In the genomic region with DNA sequence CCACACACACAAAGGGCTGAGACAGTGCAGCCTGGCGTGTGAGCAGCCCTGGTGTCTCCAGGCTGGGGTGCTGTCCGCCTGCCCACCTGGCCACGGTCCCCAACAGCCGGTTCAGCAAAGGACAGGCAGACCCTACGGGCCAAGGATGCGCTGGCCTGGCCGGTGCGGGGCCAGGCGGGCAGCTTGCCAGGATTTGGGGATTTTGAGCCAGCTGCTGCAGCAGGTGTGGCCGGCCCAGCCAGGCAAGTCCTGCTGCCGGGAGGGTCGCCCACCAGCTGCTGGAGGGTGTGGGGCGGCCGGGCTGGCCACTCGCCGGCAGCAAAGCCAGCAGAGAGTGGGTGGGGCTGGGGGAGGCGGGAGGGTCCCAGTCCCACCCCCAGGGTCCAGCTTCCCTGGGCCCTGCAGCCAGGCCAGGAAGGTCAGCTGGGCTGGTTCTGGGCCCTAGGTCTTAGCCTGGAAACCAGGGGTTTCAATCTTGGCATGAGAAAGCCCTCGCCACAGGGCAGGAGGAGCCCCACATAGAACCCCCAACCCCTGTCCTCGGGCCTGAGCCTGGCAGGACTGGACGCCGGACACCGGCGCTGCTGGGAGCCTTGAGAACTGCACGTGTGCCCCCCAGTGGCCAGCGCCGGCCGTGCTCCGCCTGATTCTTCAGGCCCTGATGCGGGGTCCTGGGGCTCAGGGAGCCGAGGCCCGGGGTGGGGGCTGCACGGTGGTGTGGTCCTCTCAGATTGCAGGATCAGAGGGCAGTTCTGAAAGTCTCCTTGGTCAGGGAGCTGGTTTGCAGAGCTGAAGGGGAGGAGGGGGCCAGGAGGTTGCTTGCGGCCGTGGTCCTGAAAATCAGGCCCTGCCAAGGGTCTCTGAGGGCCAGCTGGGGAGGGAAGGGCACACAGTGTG, we compare ENCODE assay signal across 10 cellular contexts.
DNase-seq lines count a peak whose midpoint lies in the region; ATAC-seq and TF ChIP-seq lines count a peak whose summit lies in the region.
"Had no signal": no experiment of that assay in that cellular context is flagged by ENCODE, and none has a peak within 500 bp of the region (broad histone marks: within the 10 kb centered on the region; RNA-seq: fewer than 3 reads in every experiment).

No MANE protein-coding gene starts in this region.

- H3K9ac ChIP-seq in parathyroid adenoma = no peak overlapping the region

- no peaks in the 10 kb centered on the region for H3K9me3 ChIP-seq in DOHH2 (ENCODE audit: control insufficient read depth, insufficient read depth, low read length)
- no peaks in the 10 kb centered on the region for H3K9me3 ChIP-seq in parathyroid adenoma (ENCODE audit: control insufficient read depth, low read length)

- TF ChIP-seq CTCF in DOHH2 (IDR thresholded peaks at IDR 0.05; ENCODE audit: low read depth, low read length, poor library complexity, severe bottlenecking) = peak; percentile 79
- TF ChIP-seq CTCF in foreskin fibroblast (IDR thresholded peaks at IDR 0.05; ENCODE audit: low read depth, low read length) = peak; percentile 82
- peak; percentile 86 for TF ChIP-seq CTCF in parathyroid adenoma (IDR thresholded peaks at IDR 0.05)

- no peak overlapping the region for H2AFZ ChIP-seq in parathyroid adenoma

- H3K36me3 ChIP-seq in DOHH2 (ENCODE audit: control insufficient read depth, low read length) (no peaks in the 10 kb centered on the region), parathyroid adenoma (ENCODE audit: control insufficient read depth, insufficient read depth, low read length) (no peaks in the 10 kb centered on the region)

- no peaks in the 10 kb centered on the region for H3K79me2 ChIP-seq in DOHH2 (ENCODE audit: control insufficient read depth, low read length)
- H3K79me2 ChIP-seq in parathyroid adenoma = no peaks in the 10 kb centered on the region

- H3K9me2 ChIP-seq in DOHH2 (replicated peaks; ENCODE audit: control insufficient read depth, low read length) = no peaks in the 10 kb centered on the region

- H3K4me3 ChIP-seq in DOHH2 (ENCODE audit: low read length) (no peak overlapping the region), foreskin fibroblast (ENCODE audit: low read depth in 1 of 2, low read length in 2 of 2) (no peak overlapping the region), parathyroid adenoma (ENCODE audit: low read depth, low read length) (no peak overlapping the region)
- H3K4me3 ChIP-seq: SK-N-MC, skin epidermis had no signal

- ATAC-seq in GM18502 (IDR thresholded peaks at IDR 0.05; ENCODE audit: poor library complexity, unreplicated experiment) (no peak), GM21717 (IDR thresholded peaks at IDR 0.05; ENCODE audit: unreplicated experiment) (no peak)

- DNase-seq in activated T-cell treated with anti-CD3 and anti-CD28 coated beads for 48 hours (ENCODE audit: low read depth) (peak; percentile 26), foreskin fibroblast (peak; percentile 23 to 79), NCI-H774 (lab: John Stamatoyannopoulos, UW) (no peak)

- H4K20me1 ChIP-seq in DOHH2 (ENCODE audit: control insufficient read depth, insufficient read depth, low read depth, low read length) = no peaks in the 10 kb centered on the region

- TF ChIP-seq RAD21 in Ishikawa (IDR thresholded peaks at IDR 0.05; ENCODE audit: low read depth) = peak; percentile 86

- no peak overlapping the region for H3K4me2 ChIP-seq in DOHH2 (ENCODE audit: low read length)
- no peak overlapping the region for H3K4me2 ChIP-seq in parathyroid adenoma (ENCODE audit: low read length)

- TF ChIP-seq EP300 in Ishikawa (IDR thresholded peaks at IDR 0.05; ENCODE audit: borderline replicate concordance) = no peak

- no peaks in the 10 kb centered on the region for H3K4me1 ChIP-seq in DOHH2 (ENCODE audit: control insufficient read depth, low read length)
- no peaks in the 10 kb centered on the region for H3K4me1 ChIP-seq in parathyroid adenoma

- H3F3A ChIP-seq in DOHH2 (ENCODE audit: control insufficient read depth, insufficient read depth) = no peaks in the 10 kb centered on the region

- H3K27ac ChIP-seq in DOHH2 (ENCODE audit: low read depth, low read length) (no peak overlapping the region), parathyroid adenoma (no peak overlapping the region)
- H3K27ac ChIP-seq: SK-N-MC, skin epidermis had no signal

- H3K27me3 ChIP-seq in DOHH2 (ENCODE audit: control insufficient read depth, low read length) (no peaks in the 10 kb centered on the region), parathyroid adenoma (ENCODE audit: control insufficient read depth, insufficient read depth, low read length) (no peaks in the 10 kb centered on the region)

TF ChIP-seq in Ishikawa, 13 proteins besides CTCF, POLR2A, EP300 and RAD21:
- TF ChIP-seq CREB1 (IDR thresholded peaks at IDR 0.05; ENCODE audit: low read depth) = no peak
- TF ChIP-seq ZBTB7A (IDR thresholded peaks at IDR 0.05; ENCODE audit: low read depth) = peak; percentile 59; the same call in 1 of the 2 replicates
